In the genomic region with DNA sequence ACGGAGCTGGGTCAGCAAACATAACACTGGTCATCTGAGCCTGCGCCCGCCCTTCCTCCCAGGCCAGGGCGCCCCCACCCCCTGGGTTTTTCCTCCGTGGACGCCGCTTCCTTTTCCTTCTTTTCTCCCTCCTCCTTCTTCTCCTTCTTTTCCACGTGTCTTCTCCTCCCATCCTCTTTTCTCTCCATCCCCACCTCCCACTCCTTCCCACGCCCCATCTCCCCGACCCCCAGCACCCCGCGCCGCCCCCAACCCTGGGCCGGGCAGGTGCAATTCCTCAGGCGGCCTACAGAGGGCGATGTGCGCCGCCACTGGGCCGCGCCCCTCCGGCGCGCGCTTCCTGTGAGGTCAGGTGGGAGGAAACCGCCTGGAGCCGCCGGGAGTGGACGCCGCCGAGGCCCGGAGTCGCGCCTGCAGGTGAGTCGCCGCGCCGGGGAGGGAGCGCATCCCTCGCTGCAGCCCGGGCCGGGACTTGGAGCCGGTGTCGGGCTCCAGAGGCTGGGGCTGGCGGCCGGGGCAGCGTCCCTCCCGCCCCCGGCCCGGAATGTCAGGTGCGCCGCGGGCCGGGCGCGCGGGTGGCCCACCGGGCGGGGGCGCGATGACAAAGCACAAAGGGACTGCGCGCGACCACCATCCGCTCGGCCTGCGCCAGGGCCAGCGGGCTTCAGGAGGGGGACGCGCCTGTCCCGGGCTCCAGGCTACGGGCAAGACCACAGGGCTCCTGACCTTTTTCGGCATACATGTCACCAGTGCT, we compare ENCODE assay signal across 8 cellular contexts. TPM values are rescaled to one million over a fixed set of nuclear protein-coding genes. Genes with fewer than 3 reads are reported as not detected.
DNase-seq lines count a peak whose midpoint lies in the region; ATAC-seq and TF ChIP-seq lines count a peak whose summit lies in the region.

A gene with protein sequence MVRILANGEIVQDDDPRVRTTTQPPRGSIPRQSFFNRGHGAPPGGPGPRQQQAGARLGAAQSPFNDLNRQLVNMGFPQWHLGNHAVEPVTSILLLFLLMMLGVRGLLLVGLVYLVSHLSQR (plus strand): TSS at position 351 of the 754 bp plus-strand sequence. CDS start 1,497 bp downstream, outside the sequence.

- H3K36me3 Mint-ChIP-seq in activated CD8-positive, alpha-beta memory T cell treated with anti-CD3 and anti-CD28 coated beads, Interleukin-2, amount 10 ng/mL, durations not matched to agents 7 days and 5 days, result no peaks in the 10 kb centered on the region
- peaks cover 20% of the 10 kb centered on the region for H3K36me3 Mint-ChIP-seq in endodermal cell (ENCODE audit: low read depth)

- no peaks in the 10 kb centered on the region for H3K4me1 ChIP-seq in endodermal cell (ENCODE audit: control insufficient read depth, insufficient read depth, low read length)
- peaks cover 7% of the 10 kb centered on the region for H3K4me1 ChIP-seq in muscle layer of colon (ENCODE audit: insufficient read depth, low read length)

- peaks cover 2% of the 10 kb centered on the region for H3K9me3 Mint-ChIP-seq in activated CD8-positive, alpha-beta memory T cell treated with anti-CD3 and anti-CD28 coated beads, Interleukin-2, amount 10 ng/mL, durations not matched to agents 7 days and 5 days (ENCODE audit: low read depth)
- no peaks in the 10 kb centered on the region for H3K9me3 Mint-ChIP-seq in endodermal cell

- H3K9me3 ChIP-seq in endodermal cell (ENCODE audit: control insufficient read depth, low read length), result no peaks in the 10 kb centered on the region
- H3K9me3 ChIP-seq in muscle layer of colon (ENCODE audit: low read length), result no peaks in the 10 kb centered on the region

- WGBS in endodermal cell (ENCODE audit: insufficient coverage in 1 of 2, insufficient read length in 1 of 2), 2 experiments, result 3 to 4% methylated on average over 5 to 72 of the region's 72 CpGs

- peaks cover 2% of the 10 kb centered on the region for H3K27me3 Mint-ChIP-seq in activated CD8-positive, alpha-beta memory T cell treated with anti-CD3 and anti-CD28 coated beads, Interleukin-2, amount 10 ng/mL, durations not matched to agents 7 days and 5 days
- peaks cover 36% of the 10 kb centered on the region for H3K27me3 Mint-ChIP-seq in endodermal cell (ENCODE audit: insufficient read depth)

- H3K4me3 Mint-ChIP-seq in activated CD8-positive, alpha-beta memory T cell treated with anti-CD3 and anti-CD28 coated beads, Interleukin-2, amount 10 ng/mL, durations not matched to agents 7 days and 5 days, result peak within 1 kb of the TSS; percentile 32
- peak within 1 kb of the TSS; percentile 73 for H3K4me3 Mint-ChIP-seq in endodermal cell

- H3K27me3 ChIP-seq in endodermal cell (ENCODE audit: control insufficient read depth, insufficient read depth, low read length, poor library complexity, severe bottlenecking), result peaks cover 32% of the 10 kb centered on the region
- H3K27me3 ChIP-seq in muscle layer of colon (ENCODE audit: control insufficient read depth in 1 of 2, insufficient read depth in 2 of 2, low read length in 2 of 2), result no peaks in the 10 kb centered on the region

- no peak for DNase-seq in Right ventricle myocardium inferior (ENCODE audit: missing footprints)
- no peak for DNase-seq in cardiac septum (ENCODE audit: low spot score)
- peak; percentile 61 for DNase-seq in NCI-H2196 (lab: John Stamatoyannopoulos, UW; ENCODE audit: unreplicated experiment)
- peak; percentile 83 for DNase-seq in activated CD8-positive, alpha-beta memory T cell treated with anti-CD3 and anti-CD28 coated beads, Interleukin-2, amount 10 ng/mL, durations not matched to agents 7 days and 5 days
- DNase-seq in endodermal cell, result peak; percentile 93
- peak; percentile 37 to 45 for DNase-seq in stimulated activated CD8-positive, alpha-beta memory T cell treated with anti-CD3 and anti-CD28 coated beads, Interleukin-7, amount 100 ng/mL, for 1 hour (ENCODE audit: low read depth in 2 of 2)
- DNase-seq in dedifferentiated amniotic fluid mesenchymal stem cell (ENCODE audit: extremely low spot score), result no peak

- peak; percentile 65 for ATAC-seq in Right ventricle myocardium inferior
- ATAC-seq in activated CD8-positive, alpha-beta memory T cell treated with anti-CD3 and anti-CD28 coated beads, Interleukin-2, amount 10 ng/mL, durations not matched to agents 7 days and 5 days, result peak; percentile 95

- CTCF ChIA-PET in activated CD8-positive, alpha-beta memory T cell treated with anti-CD3 and anti-CD28 coated beads, Interleukin-2, amount 10 ng/mL, durations not matched to agents 7 days and 5 days (lab: Charles Lee), result interaction anchor here (0.7 to 4.8 kb wide), 15 partner anchors 7 to 395 kb away, joined by 3 to 28 read pairs (median 3); no protein-coding TSS in a partner anchor

- H3K4me3 ChIP-seq in endodermal cell (ENCODE audit: low read length) (peak within 1 kb of the TSS; percentile 93), muscle layer of colon (ENCODE audit: low read depth in 1 of 2, low read length in 2 of 2) (peak within 1 kb of the TSS; percentile 14 to 62)

- H3K36me3 ChIP-seq in endodermal cell (ENCODE audit: control insufficient read depth, insufficient read depth, low read length) (peaks cover 19% of the 10 kb centered on the region), muscle layer of colon (ENCODE audit: insufficient read depth, low read length) (no peaks in the 10 kb centered on the region)

- H3K27ac ChIP-seq in endodermal cell (ENCODE audit: low read depth, low read length) (no peak within 1 kb of the TSS), muscle layer of colon (ENCODE audit: low read depth, low read length) (no peak within 1 kb of the TSS)

- intact Hi-C loops in Right ventricle myocardium inferior (cut with DNase I) (no loop called here), cardiac septum (cut with DNase I) (no loop called here)

- TF ChIP-seq CTCF in endodermal cell (conservative IDR thresholded peaks at IDR 0.05), result peak; percentile 100

- H3K4me1 Mint-ChIP-seq in activated CD8-positive, alpha-beta memory T cell treated with anti-CD3 and anti-CD28 coated beads, Interleukin-2, amount 10 ng/mL, durations not matched to agents 7 days and 5 days, result no peaks in the 10 kb centered on the region
- H3K4me1 Mint-ChIP-seq in endodermal cell, result peaks cover 5% of the 10 kb centered on the region

- peak within 1 kb of the TSS; percentile 85 for H3K9ac ChIP-seq in endodermal cell (ENCODE audit: extremely low read depth, low read length, poor library complexity, severe bottlenecking)
- H3K9ac ChIP-seq in muscle layer of colon (ENCODE audit: low read length), result no peak within 1 kb of the TSS

- H3K27ac Mint-ChIP-seq in activated CD8-positive, alpha-beta memory T cell treated with anti-CD3 and anti-CD28 coated beads, Interleukin-2, amount 10 ng/mL, durations not matched to agents 7 days and 5 days, result peak within 1 kb of the TSS; percentile 13
- H3K27ac Mint-ChIP-seq in endodermal cell, result peak within 1 kb of the TSS; percentile 70

RNA-seq across cellular contexts. Expression of the gene that starts here (rescaled TPM):
- total RNA-seq in Right ventricle myocardium inferior (3.2 TPM), cardiac septum (5.7 TPM), endodermal cell (10 to 100 TPM; 27.1 to 42.0 TPM)
- total RNA-seq in activated CD8-positive, alpha-beta memory T cell treated with anti-CD3 and anti-CD28 coated beads, Interleukin-2, amount 10 ng/mL, durations not matched to agents 7 days and 5 days, result 1 to 10 TPM; 2.6 to 2.9 TPM
- 12.0 TPM for polyA plus RNA-seq in endodermal cell (2013, experiment 1 of 2)
- 10.8 TPM for polyA plus RNA-seq in endodermal cell (2013, experiment 2 of 2)

Comparison
In these comparisons a context has a peak if more than half of its experiments do, and no peak if none do; other contexts are left out.
1. DNase-seq: peak in NCI-H2196 (single experiment), activated CD8-positive, alpha-beta memory T cell treated with anti-CD3 and anti-CD28 coated beads, Interleukin-2, amount 10 ng/mL, durations not matched to agents 7 days and 5 days (single experiment), endodermal cell (single experiment) and stimulated activated CD8-positive, alpha-beta memory T cell treated with anti-CD3 and anti-CD28 coated beads, Interleukin-7, amount 100 ng/mL, for 1 hour (2 of 2); none in Right ventricle myocardium inferior (single experiment), cardiac septum (single experiment) and dedifferentiated amniotic fluid mesenchymal stem cell (single experiment).